Comparison of ENCODE assay signal across 8 cellular contexts in the genomic region with DNA sequence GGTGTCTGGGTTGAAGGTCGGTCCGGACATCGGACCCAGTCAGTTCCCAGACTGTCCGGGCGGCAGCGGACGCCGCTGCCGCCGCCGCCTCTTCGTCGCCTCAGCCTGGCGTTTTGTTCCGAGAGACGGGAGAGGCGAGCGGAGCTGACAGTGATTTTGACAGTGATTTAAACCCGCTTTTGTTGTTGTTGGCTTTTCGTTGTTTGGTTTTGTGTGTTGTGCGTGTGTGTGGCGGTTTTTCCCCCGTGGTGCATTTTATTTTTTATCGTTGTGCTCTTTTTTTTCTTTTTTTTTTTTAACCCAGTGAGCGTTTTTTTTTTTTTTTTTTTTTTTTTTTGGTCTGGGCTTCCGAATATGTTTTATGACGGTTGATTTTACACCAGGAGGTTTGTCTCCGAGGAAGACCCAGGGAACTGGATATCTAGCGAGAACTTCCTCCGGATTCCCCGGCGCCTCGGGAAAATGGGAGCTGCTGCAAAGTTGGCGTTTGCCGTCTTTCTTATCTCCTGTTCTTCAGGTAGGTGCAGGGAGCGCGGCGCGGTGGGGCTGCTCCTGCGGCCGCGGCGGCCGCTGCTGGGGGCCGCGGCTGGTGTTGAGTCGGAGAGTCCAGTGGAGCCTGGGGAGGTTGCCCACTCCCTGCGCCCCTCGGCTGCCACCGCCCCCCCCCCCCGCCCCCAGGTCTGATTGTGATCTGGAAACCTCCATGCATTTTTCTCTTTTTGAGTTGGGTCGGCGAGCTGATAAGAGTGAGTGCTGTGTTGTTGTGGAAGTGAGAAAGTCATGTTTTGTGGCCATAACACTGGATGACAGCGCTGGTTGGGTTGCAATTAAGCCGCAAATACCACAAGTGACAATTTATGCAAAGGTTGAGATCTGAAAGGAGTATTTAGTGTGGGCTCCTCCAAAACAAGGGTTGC. TPM values are rescaled to one million over a fixed set of nuclear protein-coding genes. Genes with fewer than 3 reads are reported as not detected.
DNase-seq lines count a peak whose midpoint lies in the region; ATAC-seq, FAIRE-seq and TF ChIP-seq lines count a peak whose summit lies in the region.

A gene (plus strand): TSS at position 339 of the 917 bp plus-strand sequence. CDS start 124 bp downstream, at position 463.

- TF ChIP-seq CTCF in GM12878 (IDR thresholded peaks at IDR 0.05 in 2 of 3, conservative IDR thresholded peaks at IDR 0.05 in 1 of 3; ENCODE audit: control insufficient read depth in 2 of 3, extremely low read depth in 1 of 3, insufficient read depth in 1 of 3, low read depth in 3 of 3, low read length in 3 of 3): no peak

- H4K20me1 ChIP-seq in GM12878 (ENCODE audit: control insufficient read depth, insufficient read depth): no peaks in the 10 kb centered on the region

- H3K9me3 Mint-ChIP-seq in T-cell: no peaks in the 10 kb centered on the region

- SMC1A ChIA-PET in GM12878 (lab: Charles Lee; ENCODE audit: uncharacterized antibody, unreplicated experiment): interaction anchor here (1.4 kb wide), 1 partner anchor 347 kb away, joined by 3 read pairs; no protein-coding TSS in a partner anchor

- peak within 1 kb of the TSS; percentile 88 for H3K4me2 ChIP-seq in GM12878 (ENCODE audit: control insufficient read depth, insufficient read depth)

- peak within 1 kb of the TSS; percentile 65 for H3K9ac ChIP-seq in GM12878 (ENCODE audit: control insufficient read depth, insufficient read depth, low read length)

- peak within 1 kb of the TSS; percentile 90 to 92 for H3K27ac Mint-ChIP-seq in T-cell

- H3K27me3 ChIP-seq in GM12878 (replicated peaks in 1 of 2; ENCODE audit: control insufficient read depth in 2 of 2, insufficient read depth in 2 of 2, low read length in 1 of 2): peaks cover 0 to 9% of the 10 kb centered on the region in 2 experiments; a peak in 1 of 4 replicates

- H3K36me3 ChIP-seq in GM12878 (ENCODE audit: control insufficient read depth in 2 of 2, insufficient read depth in 2 of 2, low read length in 1 of 2): no peaks in the 10 kb centered on the region

- CTCF ChIA-PET in T-cell (lab: Charles Lee): interaction anchor here in 1 of 2 donors (0.6 to 1.2 kb wide), 2 partner anchors 176 to 1745 kb away, joined by 3 to 5 read pairs; a partner anchor contains a TSS
- CTCF ChIA-PET in GM12878 (lab: Yijun Ruan, JAX): interaction anchor here (0.8 kb wide), 1 partner anchor 42 kb away, joined by 4 read pairs; no protein-coding TSS in a partner anchor

- BruUV-seq in GM12878 (replicated peaks; lab: Mats Ljungman, UMichigan): no TSS peak

- H3K36me3 Mint-ChIP-seq in T-cell: no peaks in the 10 kb centered on the region

- peak within 1 kb of the TSS; percentile 95 to 98 (median 98) for H3K4me3 Mint-ChIP-seq in T-cell

- ATAC-seq in GM21717 (IDR thresholded peaks at IDR 0.05; ENCODE audit: unreplicated experiment) (peak; percentile 59), T-cell (replicated peaks in 1 of 4) (peak; percentile 21 to 25 (median 22)), GM12878 (peak; percentile 81), sciatic nerve (peak; percentile 18)

- in situ Hi-C loops in GM12878 (cut with MboI): no loop called here

- H3K4me3 ChIP-seq in GM12878 (peak within 1 kb of the TSS; percentile 71), iPS-11a (ENCODE audit: low read depth, low read length) (peak within 1 kb of the TSS; percentile 88)

- RAD21 ChIA-PET in GM12878 (lab: Charles Lee; ENCODE audit: unreplicated experiment): interaction anchor here (0.6 to 1.7 kb wide), 3 partner anchors 20 to 66 kb away, joined by 3 to 4 read pairs (median 3); no protein-coding TSS in a partner anchor

- no peak within 1 kb of the TSS for H3K27ac ChIP-seq in GM12878 (ENCODE audit: control insufficient read depth, insufficient read depth)

- intact Hi-C loops in GM12878 (cut with micrococcal nuclease; ENCODE audit: unreplicated experiment): loop anchor here (5.0 kb wide), 1 partner anchor 208 kb away; no protein-coding TSS in a partner anchor
- intact Hi-C loops in sciatic nerve (cut with DNase I): loop anchor here (10.0 kb wide), 1 partner anchor 60 kb away; no protein-coding TSS in a partner anchor

- no peaks in the 10 kb centered on the region for H3K79me2 ChIP-seq in GM12878 (ENCODE audit: control insufficient read depth, insufficient read depth, low read length)

- peak within 1 kb of the TSS; percentile 89 for H2AFZ ChIP-seq in GM12878 (ENCODE audit: control insufficient read depth, low read depth, low read length)

- TF ChIP-seq RAD21 in GM12878 (IDR thresholded peaks at IDR 0.05; ENCODE audit: insufficient read depth, low read depth, low read length): no peak

- no peaks in the 10 kb centered on the region; the same call in 1 of the 2 replicates for H3K4me1 ChIP-seq in GM12878 (ENCODE audit: control insufficient read depth, insufficient read depth, low read length)

- H3K4me1 Mint-ChIP-seq in T-cell: peaks cover 41 to 52% (median 46%) of the 10 kb centered on the region in 3 donors

- POLR2A ChIA-PET in T-cell (lab: Charles Lee) (interaction anchor here in 1 of 2 donors (0.6 kb wide), 1 partner anchor 435 kb away, joined by 11 read pairs; no protein-coding TSS in a partner anchor), GM12878 (lab: Charles Lee) (interaction anchor here (0.6 to 1.2 kb wide), 4 partner anchors 18 to 815 kb away, joined by 3 to 9 read pairs (median 4); no protein-coding TSS in a partner anchor)

- no peak for TF ChIP-seq POLR2A in GM12878 (IDR thresholded peaks at IDR 0.05; ENCODE audit: low read depth, low read length)

- H3K9me3 ChIP-seq in GM12878 (replicated peaks; ENCODE audit: control insufficient read depth, insufficient read depth, low read length): no peaks in the 10 kb centered on the region; the same call in 2 of the 3 replicates

- WGBS in GM12878 (ENCODE audit: insufficient coverage, insufficient replicate concordance, low lambda C conversion rate, missing lambda C conversion rate): 1% methylated on average over 39 of the region's 55 CpGs

- no peak for TF ChIP-seq EP300 in GM12878 (IDR thresholded peaks at IDR 0.05; ENCODE audit: borderline replicate concordance in 1 of 2, control insufficient read depth in 1 of 2, low read depth in 2 of 2, low read length in 2 of 2)

- peak; percentile 89 for FAIRE-seq in GM12878 (lab: Jason Lieb, UNC)

- peaks cover 0 to 4% of the 10 kb centered on the region in 2 donors for H3K27me3 Mint-ChIP-seq in T-cell

- DNase-seq in ELR (ENCODE audit: low read depth) (peak; percentile 53), HuH-7.5 (ENCODE audit: low spot score) (peak; percentile 67), T-cell (peak; percentile 2 to 54 (median 28)), GM12878 (ENCODE audit: low read depth, low spot score) (peak; percentile 57), sciatic nerve (ENCODE audit: low spot score) (peak; percentile 66), middle frontal gyrus (ENCODE audit: extremely low spot score, low spot score) (no peak)

TF ChIP-seq in GM12878, 131 proteins besides CTCF, POLR2A, EP300 and RAD21 (continues in another document):
- TF ChIP-seq, protein P1, sequence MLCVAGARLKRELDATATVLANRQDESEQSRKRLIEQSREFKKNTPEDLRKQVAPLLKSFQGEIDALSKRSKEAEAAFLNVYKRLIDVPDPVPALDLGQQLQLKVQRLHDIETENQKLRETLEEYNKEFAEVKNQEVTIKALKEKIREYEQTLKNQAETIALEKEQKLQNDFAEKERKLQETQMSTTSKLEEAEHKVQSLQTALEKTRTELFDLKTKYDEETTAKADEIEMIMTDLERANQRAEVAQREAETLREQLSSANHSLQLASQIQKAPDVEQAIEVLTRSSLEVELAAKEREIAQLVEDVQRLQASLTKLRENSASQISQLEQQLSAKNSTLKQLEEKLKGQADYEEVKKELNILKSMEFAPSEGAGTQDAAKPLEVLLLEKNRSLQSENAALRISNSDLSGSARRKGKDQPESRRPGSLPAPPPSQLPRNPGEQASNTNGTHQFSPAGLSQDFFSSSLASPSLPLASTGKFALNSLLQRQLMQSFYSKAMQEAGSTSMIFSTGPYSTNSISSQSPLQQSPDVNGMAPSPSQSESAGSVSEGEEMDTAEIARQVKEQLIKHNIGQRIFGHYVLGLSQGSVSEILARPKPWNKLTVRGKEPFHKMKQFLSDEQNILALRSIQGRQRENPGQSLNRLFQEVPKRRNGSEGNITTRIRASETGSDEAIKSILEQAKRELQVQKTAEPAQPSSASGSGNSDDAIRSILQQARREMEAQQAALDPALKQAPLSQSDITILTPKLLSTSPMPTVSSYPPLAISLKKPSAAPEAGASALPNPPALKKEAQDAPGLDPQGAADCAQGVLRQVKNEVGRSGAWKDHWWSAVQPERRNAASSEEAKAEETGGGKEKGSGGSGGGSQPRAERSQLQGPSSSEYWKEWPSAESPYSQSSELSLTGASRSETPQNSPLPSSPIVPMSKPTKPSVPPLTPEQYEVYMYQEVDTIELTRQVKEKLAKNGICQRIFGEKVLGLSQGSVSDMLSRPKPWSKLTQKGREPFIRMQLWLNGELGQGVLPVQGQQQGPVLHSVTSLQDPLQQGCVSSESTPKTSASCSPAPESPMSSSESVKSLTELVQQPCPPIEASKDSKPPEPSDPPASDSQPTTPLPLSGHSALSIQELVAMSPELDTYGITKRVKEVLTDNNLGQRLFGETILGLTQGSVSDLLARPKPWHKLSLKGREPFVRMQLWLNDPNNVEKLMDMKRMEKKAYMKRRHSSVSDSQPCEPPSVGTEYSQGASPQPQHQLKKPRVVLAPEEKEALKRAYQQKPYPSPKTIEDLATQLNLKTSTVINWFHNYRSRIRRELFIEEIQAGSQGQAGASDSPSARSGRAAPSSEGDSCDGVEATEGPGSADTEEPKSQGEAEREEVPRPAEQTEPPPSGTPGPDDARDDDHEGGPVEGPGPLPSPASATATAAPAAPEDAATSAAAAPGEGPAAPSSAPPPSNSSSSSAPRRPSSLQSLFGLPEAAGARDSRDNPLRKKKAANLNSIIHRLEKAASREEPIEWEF (IDR thresholded peaks at IDR 0.05; ENCODE audit: insufficient replicate concordance, low read depth, low read length): no peak

RNA-seq across cellular contexts. Expression of the gene that starts here (rescaled TPM):
- total RNA-seq in T-cell (10 to 100 TPM; 10.4 to 12.5 (median 11.0) TPM), GM12878 (2014; rRNA removed) (1.6 and 1.9 TPM in 2 replicates), GM12878 (2014; rRNA removed; fragmentation: Illumina TruSeq; extraction: Trizol) (2.0 and 2.6 TPM in 2 replicates), GM12878 (2021) (1.7 and 2.3 TPM in 2 replicates), sciatic nerve (33.9 TPM)
- total RNA-seq in GM12878 (2013; cell fraction: nucleolus; rRNA removed): 13.7 and 15.5 TPM in 2 replicates
- polyA plus RNA-seq in GM12878 (2011; ENCODE audit: low read depth): 0.73 TPM
- polyA plus RNA-seq in GM12878 (2011; rRNA removed) (1.2 and 1.5 TPM in 2 replicates), GM12878 (2014; fragmentation: Illumina TruSeq; extraction: Trizol) (1.5 TPM in 2 replicates), GM12878 (2014; fragmentation: Nextera tagmentation; extraction: Ambion mirVana) (1 to 10 TPM; 1.7 to 1.9 TPM), GM12878 (2014; rRNA removed) (0.82 and 0.83 TPM in 2 replicates), GM12878 (2016; fragmentation: Nextera tagmentation; extraction: Ambion mirVana) (1 to 10 TPM in 1 of 2 experiments, under 1 TPM in 1; 0.42 to 3.0 TPM)
- 0.40 and 0.46 TPM in 2 replicates for polyA plus RNA-seq in GM12878 (2011; cell fraction: cytosol; rRNA removed)
- polyA plus RNA-seq in GM12878 (2011; cell fraction: nucleus; rRNA removed): 1.7 and 1.9 TPM in 2 replicates
- polyA plus RNA-seq in GM12878 (2012): 0.66 and 1.1 TPM in 2 replicates
- 1.5 and 4.1 TPM in 2 replicates for polyA minus RNA-seq in GM12878 (2011; rRNA and poly(A)+ RNA removed)
- polyA minus RNA-seq in GM12878 (2011; cell fraction: cytosol; rRNA and poly(A)+ RNA removed): 1.3 and 1.7 TPM in 2 replicates
- 2.8 and 3.8 TPM in 2 replicates for polyA minus RNA-seq in GM12878 (2011; cell fraction: nucleus; rRNA and poly(A)+ RNA removed)

Comparison
In these comparisons a context has a peak if more than half of its experiments do, and no peak if none do; other contexts are left out.
1. ATAC-seq: peak in every context shown above with its lines; median percentile 81 in GM12878; 59 in GM21717; 22 in T-cell; 18 in sciatic nerve.